Comparison of ENCODE assay signal across 1 cellular context in genomic region chr5:176361437-176362097, GRCh38.
TF ChIP-seq lines count a peak whose summit lies in the region.

TSS of gene KIAA1191 (minus strand) at chr5:176361764. CDS start at chr5:176359508, 2,256 bp downstream.

TF ChIP-seq in WTC11, 78 proteins besides CTCF, POLR2A, EP300 and RAD21 (continued from another document):
- TF ChIP-seq ZNF317 (CRISPR knock-in tag; IDR thresholded peaks at IDR 0.05; ENCODE audit: borderline replicate concordance, low read depth) = no peak
- TF ChIP-seq ERG (CRISPR knock-in tag; IDR thresholded peaks at IDR 0.05) = no peak
- TF ChIP-seq E2F4 (CRISPR knock-in tag; IDR thresholded peaks at IDR 0.05; ENCODE audit: borderline replicate concordance, low read depth) = 0 out of 2 replicates have a peak, but pooled peaks have one; percentile 21
- TF ChIP-seq ZNF416 (CRISPR knock-in tag; IDR thresholded peaks at IDR 0.05) = no peak
- no peak for TF ChIP-seq NFYB (CRISPR knock-in tag; conservative IDR thresholded peaks at IDR 0.05; ENCODE audit: low read depth)
- no peak for TF ChIP-seq JAZF1 (CRISPR knock-in tag; IDR thresholded peaks at IDR 0.05)
- TF ChIP-seq GRHL2 (CRISPR knock-in tag; IDR thresholded peaks at IDR 0.05; ENCODE audit: insufficient replicate concordance, severe bottlenecking) = no peak
- TF ChIP-seq CREB1 (CRISPR knock-in tag; IDR thresholded peaks at IDR 0.05) = no peak
- TF ChIP-seq AFF4 (CRISPR knock-in tag; IDR thresholded peaks at IDR 0.05; ENCODE audit: borderline replicate concordance) = peak; percentile 29; the same call in 1 of the 2 replicates
- no peak; the same call in 1 of the 2 replicates for TF ChIP-seq GTF2I (CRISPR knock-in tag; conservative IDR thresholded peaks at IDR 0.05)
- peak; percentile 80; the same call in 1 of the 2 replicates for TF ChIP-seq FOXP1 (CRISPR knock-in tag; IDR thresholded peaks at IDR 0.05; ENCODE audit: borderline replicate concordance)
- TF ChIP-seq CBFB (CRISPR knock-in tag; IDR thresholded peaks at IDR 0.05; ENCODE audit: low read depth) = 0 out of 2 replicates have a peak, but pooled peaks have one; percentile 88
- TF ChIP-seq ELF4 (CRISPR knock-in tag; IDR thresholded peaks at IDR 0.05; ENCODE audit: low read depth) = no peak
- no peak for TF ChIP-seq USF2 (CRISPR knock-in tag; IDR thresholded peaks at IDR 0.05)
- no peak for TF ChIP-seq EMX1 (CRISPR knock-in tag; IDR thresholded peaks at IDR 0.05)
- no peak for TF ChIP-seq PRRX2 (CRISPR knock-in tag; IDR thresholded peaks at IDR 0.05)
- TF ChIP-seq CREM (CRISPR knock-in tag; IDR thresholded peaks at IDR 0.05) = 0 out of 2 replicates have a peak, but pooled peaks have one; percentile 4
- TF ChIP-seq ZNF423 (CRISPR knock-in tag; IDR thresholded peaks at IDR 0.05) = no peak
- TF ChIP-seq RORB (CRISPR knock-in tag; IDR thresholded peaks at IDR 0.05) = no peak
- TF ChIP-seq FOXK1 (CRISPR knock-in tag; IDR thresholded peaks at IDR 0.05) = peak; percentile 66; the same call in 1 of the 2 replicates
- TF ChIP-seq KAT7 (CRISPR knock-in tag; IDR thresholded peaks at IDR 0.05; ENCODE audit: borderline replicate concordance) = no peak
- peak; percentile 23; the same call in 1 of the 2 replicates for TF ChIP-seq ETV6 (CRISPR knock-in tag; IDR thresholded peaks at IDR 0.05)
